In the genomic region with DNA sequence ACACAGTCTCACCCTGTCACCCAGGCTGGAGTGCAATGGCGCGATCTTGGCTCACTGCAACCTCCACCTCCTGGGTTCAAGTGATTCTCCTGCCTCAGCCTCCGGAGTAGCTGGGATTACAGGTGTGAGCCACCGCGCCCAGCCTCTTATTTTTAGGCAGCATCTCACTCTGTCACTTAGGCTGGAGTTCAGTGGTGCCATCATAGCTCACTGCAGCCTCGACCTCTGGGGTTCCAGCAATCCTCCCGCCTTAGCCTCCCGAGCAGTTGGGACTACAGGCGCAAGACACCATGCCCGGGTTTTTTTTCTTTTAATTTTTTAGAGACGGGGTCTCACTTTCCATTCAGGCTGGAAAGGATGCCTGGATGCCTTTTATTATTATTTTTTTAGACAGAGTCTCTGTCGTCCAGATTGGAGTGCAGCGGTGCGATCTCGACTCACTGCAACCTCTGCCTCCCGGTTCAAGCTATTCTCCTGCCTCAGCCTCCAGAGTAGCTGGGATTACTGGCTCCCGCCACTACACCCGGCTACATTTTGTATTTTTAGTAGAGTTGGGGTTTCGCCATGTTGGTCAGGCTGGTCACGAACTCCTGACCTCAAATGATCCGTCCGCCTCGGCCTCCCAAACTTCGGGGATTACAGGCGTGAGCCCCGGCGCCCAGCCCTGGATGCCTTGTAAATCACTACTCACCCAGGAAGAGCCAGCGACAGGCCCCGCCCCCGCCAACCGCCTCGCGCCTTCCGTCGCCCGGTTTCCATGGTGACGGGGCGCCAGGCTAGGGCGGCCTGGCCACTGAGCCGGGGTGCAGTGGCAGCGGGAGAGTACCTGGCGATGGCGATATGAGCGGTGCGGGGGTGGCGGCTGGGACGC, we compare ENCODE assay signal across 9 cellular contexts. TPM values are rescaled to one million over a fixed set of nuclear protein-coding genes. Genes with fewer than 3 reads are reported as not detected.
A peak's percentile ranks its signal among the peaks of the same experiment; 100 is the strongest.
DNase-seq lines count a peak whose midpoint lies in the region; ATAC-seq and TF ChIP-seq lines count a peak whose summit lies in the region.
"Not testable (repeated sequence)": the region's sequence is repeated elsewhere in the genome, so short reads cannot be mapped to it uniquely, and the experiment has no call there.
"Had no signal": no experiment of that assay in that cellular context is flagged by ENCODE, and none has a peak within 500 bp of the region (broad histone marks: within the 10 kb centered on the region; RNA-seq: fewer than 3 reads in every experiment).

A gene (plus strand): TSS at position 758 of the 871 bp plus-strand sequence. CDS start 83 bp downstream, at position 841.

- H2BK20ac ChIP-seq in H9 (ENCODE audit: low read depth, low read length, poor library complexity, severe bottlenecking), result not testable (repeated sequence)

- not testable (repeated sequence) for H2AK5ac ChIP-seq in H9 (ENCODE audit: insufficient read length, low read length)

- H3K4me2 ChIP-seq in DOHH2 (ENCODE audit: low read length) (peak within 1 kb of the TSS; percentile 79), H9 (ENCODE audit: insufficient read depth, insufficient read length, low read length) (peak within 1 kb of the TSS; percentile 53), Karpas-422 (ENCODE audit: low read depth, low read length, poor library complexity, severe bottlenecking) (peak within 1 kb of the TSS; percentile 75)

- not testable (repeated sequence) for H3F3A ChIP-seq in DOHH2 (ENCODE audit: control insufficient read depth, insufficient read depth)

- not testable (repeated sequence) for TF ChIP-seq POLR2A in esophagus squamous epithelium (IDR thresholded peaks at IDR 0.05)

- H3K4ac ChIP-seq in H9 (ENCODE audit: low read depth, low read length), result not testable (repeated sequence)

- H4K5ac ChIP-seq in H9 (ENCODE audit: insufficient read length, low read depth, low read length), result not testable (repeated sequence)

- not testable (repeated sequence) for H2AFZ ChIP-seq in H9 (ENCODE audit: low read length)
- H2AFZ ChIP-seq in Karpas-422 (ENCODE audit: low read length), result peak within 1 kb of the TSS; percentile 91

- H3K9me3 Mint-ChIP-seq in H9; activated T-cell treated with anti-CD3 and anti-CD28 coated beads, Interleukin-2, amount 50 U/mL, for 4 hours; natural killer cell treated with Interleukin-12 subunit alpha and Interleukin-12 subunit beta and Interleukin-15 and Interleukin-18, amount 100 ng/mL, for 72 hours: not testable (repeated sequence)

- ATAC-seq in activated T-cell treated with anti-CD3 and anti-CD28 coated beads, Interleukin-2, amount 50 U/mL, for 4 hours, result peak; percentile 83 to 89
- ATAC-seq in natural killer cell treated with Interleukin-12 subunit alpha and Interleukin-12 subunit beta and Interleukin-15 and Interleukin-18, amount 100 ng/mL, for 72 hours, result peak; percentile 85 to 93

- not testable (repeated sequence) for H3K23me2 ChIP-seq in H9 (ENCODE audit: insufficient read length, low read depth, low read length, poor library complexity, severe bottlenecking)

- not testable (repeated sequence) for H3K9me2 ChIP-seq in DOHH2 (replicated peaks; ENCODE audit: control insufficient read depth, low read length); Karpas-422 (replicated peaks; ENCODE audit: insufficient read depth, low read length)

- not testable (repeated sequence) for H3T11ph ChIP-seq in H9 (ENCODE audit: low read length)

- H3K4me1 ChIP-seq in DOHH2 (ENCODE audit: control insufficient read depth, low read length) (peaks cover 14% of the 10 kb centered on the region), esophagus squamous epithelium (peaks cover 0 to 19% (median 3%) of the 10 kb centered on the region in 3 donors)
- H3K4me1 ChIP-seq in H9 (ENCODE audit: insufficient read depth, low read length); Karpas-422 (ENCODE audit: low read length): not testable (repeated sequence)

- intact Hi-C loops in esophagus squamous epithelium (cut with DNase I), result not testable (repeated sequence)

- H3K56ac ChIP-seq in H9 (ENCODE audit: insufficient read length, low read depth, low read length), result not testable (repeated sequence)

- not testable (repeated sequence) for H3K36me3 ChIP-seq in DOHH2 (ENCODE audit: control insufficient read depth, low read length); Karpas-422 (ENCODE audit: insufficient read depth, low read length); esophagus squamous epithelium

- H3K23ac ChIP-seq in H9 (ENCODE audit: insufficient read length, low read depth, low read length), result not testable (repeated sequence)

- peak within 1 kb of the TSS in 1 of 3 experiments; percentile 67; a peak in 1 of 7 replicates for H3K27ac Mint-ChIP-seq in H9
- H3K27ac Mint-ChIP-seq in natural killer cell treated with Interleukin-12 subunit alpha and Interleukin-12 subunit beta and Interleukin-15 and Interleukin-18, amount 100 ng/mL, for 72 hours, result peak within 1 kb of the TSS; percentile 59 to 71

- not testable (repeated sequence) for H3K79me1 ChIP-seq in H9 (ENCODE audit: insufficient read depth, low read depth, low read length, poor library complexity, severe bottlenecking)

- peak; percentile 77 for DNase-seq in H9
- peak; percentile 89 for DNase-seq in Karpas-422
- DNase-seq in RPMI8226, result peak; percentile 85
- peak; percentile 76 for DNase-seq in activated T-cell treated with anti-CD3 and anti-CD28 coated beads, Interleukin-2, amount 50 U/mL, for 4 hours
- not testable (repeated sequence) for DNase-seq in esophagus squamous epithelium (lab: John Stamatoyannopoulos, UW)
- DNase-seq in natural killer cell treated with Interleukin-12 subunit alpha and Interleukin-12 subunit beta and Interleukin-15 and Interleukin-18, amount 100 ng/mL, for 72 hours (ENCODE audit: low spot score), result peak; percentile 92
- DNase-seq in stimulated activated CD8-positive, alpha-beta memory T cell treated with anti-CD3 and anti-CD28 coated beads, Interleukin-7, amount 100 ng/mL, for 1 hour (ENCODE audit: low read depth in 2 of 2), result peak; percentile 47 to 58

- H2BK12ac ChIP-seq in H9 (ENCODE audit: insufficient read length, low read depth, low read length), result not testable (repeated sequence)

- not testable (repeated sequence) for H3K79me2 ChIP-seq in DOHH2 (ENCODE audit: control insufficient read depth, low read length); H9 (ENCODE audit: insufficient read depth, low read length); Karpas-422 (ENCODE audit: low read length)

- H2BK5ac ChIP-seq in H9 (ENCODE audit: insufficient read length, low read length), result not testable (repeated sequence)

- not testable (repeated sequence) for H3K18ac ChIP-seq in H9 (ENCODE audit: insufficient read length, low read depth, low read length)

- H3K9me3 ChIP-seq in DOHH2 (ENCODE audit: control insufficient read depth, insufficient read depth, low read length); H9 (ENCODE audit: control insufficient read depth, low read depth, low read length); Karpas-422 (ENCODE audit: low read length); esophagus squamous epithelium: not testable (repeated sequence)

- not testable (repeated sequence) for H2BK15ac ChIP-seq in H9 (ENCODE audit: low read depth, low read length)

- not testable (repeated sequence) for H3K4me1 Mint-ChIP-seq in H9
- H3K4me1 Mint-ChIP-seq in activated T-cell treated with anti-CD3 and anti-CD28 coated beads, Interleukin-2, amount 50 U/mL, for 4 hours (ENCODE audit: low read depth), result peaks cover 14% of the 10 kb centered on the region
- H3K4me1 Mint-ChIP-seq in natural killer cell treated with Interleukin-12 subunit alpha and Interleukin-12 subunit beta and Interleukin-15 and Interleukin-18, amount 100 ng/mL, for 72 hours (ENCODE audit: low read depth in 2 of 2), result peaks cover 14 to 16% of the 10 kb centered on the region in 2 donors

- not testable (repeated sequence) for H3K27me3 Mint-ChIP-seq in H9 (ENCODE audit: low read depth); activated T-cell treated with anti-CD3 and anti-CD28 coated beads, Interleukin-2, amount 50 U/mL, for 4 hours (ENCODE audit: low read depth); natural killer cell treated with Interleukin-12 subunit alpha and Interleukin-12 subunit beta and Interleukin-15 and Interleukin-18, amount 100 ng/mL, for 72 hours

- peak within 1 kb of the TSS; percentile 77 to 84 for H3K4me3 Mint-ChIP-seq in H9
- peak within 1 kb of the TSS; percentile 84 for H3K4me3 Mint-ChIP-seq in activated T-cell treated with anti-CD3 and anti-CD28 coated beads, Interleukin-2, amount 50 U/mL, for 4 hours
- peak within 1 kb of the TSS; percentile 78 for H3K4me3 Mint-ChIP-seq in natural killer cell treated with Interleukin-12 subunit alpha and Interleukin-12 subunit beta and Interleukin-15 and Interleukin-18, amount 100 ng/mL, for 72 hours

- not testable (repeated sequence) for H2BK120ac ChIP-seq in H9 (ENCODE audit: low read depth, low read length, poor library complexity, severe bottlenecking)

- H3K27me3 ChIP-seq in DOHH2 (ENCODE audit: control insufficient read depth, low read length); H9 (ENCODE audit: insufficient read depth, low read length); Karpas-422 (ENCODE audit: low read length); esophagus squamous epithelium: not testable (repeated sequence)

- H4K91ac ChIP-seq in H9 (ENCODE audit: insufficient read length, low read depth, low read length), result not testable (repeated sequence)

- H3K9ac ChIP-seq in H9 (ENCODE audit: extremely low read depth, insufficient read length, low read length), result not testable (repeated sequence)
- peak within 1 kb of the TSS; percentile 70 for H3K9ac ChIP-seq in Karpas-422 (ENCODE audit: low read length)

- not testable (repeated sequence) for H4K20me1 ChIP-seq in DOHH2 (ENCODE audit: control insufficient read depth, insufficient read depth, low read depth, low read length); H9 (ENCODE audit: control insufficient read depth, insufficient read depth, insufficient read length); Karpas-422 (ENCODE audit: insufficient read depth, low read depth, low read length)

- H3K27ac ChIP-seq in DOHH2 (ENCODE audit: low read depth, low read length) (peak within 1 kb of the TSS; percentile 58), esophagus squamous epithelium (peak within 1 kb of the TSS in 1 of 4 donors; percentile 25)
- H3K27ac ChIP-seq in H9 (ENCODE audit: insufficient read length, low read depth, low read length); Karpas-422 (ENCODE audit: low read length): not testable (repeated sequence)

- TF ChIP-seq CTCF in DOHH2 (IDR thresholded peaks at IDR 0.05; ENCODE audit: low read depth, low read length, poor library complexity, severe bottlenecking); H9 (conservative IDR thresholded peaks at IDR 0.05); esophagus squamous epithelium (IDR thresholded peaks at IDR 0.05): not testable (repeated sequence)

- not testable (repeated sequence) for H3K36me3 Mint-ChIP-seq in H9 (ENCODE audit: insufficient read depth in 1 of 3, low read depth in 3 of 3); activated T-cell treated with anti-CD3 and anti-CD28 coated beads, Interleukin-2, amount 50 U/mL, for 4 hours (ENCODE audit: insufficient read depth); natural killer cell treated with Interleukin-12 subunit alpha and Interleukin-12 subunit beta and Interleukin-15 and Interleukin-18, amount 100 ng/mL, for 72 hours

- no CpG with 5 or more reads among the region's 47 CpGs for WGBS in H9 (ENCODE audit: extremely low coverage, insufficient read length, low lambda C conversion rate)
- 64 to 68% methylated on average over 18 to 19 of the region's 47 CpGs for WGBS in esophagus squamous epithelium, 2 donors

- H4K8ac ChIP-seq in H9 (replicated peaks; ENCODE audit: insufficient read length, low read depth, low read length), result not testable (repeated sequence)

- H3K4me3 ChIP-seq in DOHH2 (ENCODE audit: low read length), result peak within 1 kb of the TSS; percentile 79
- peak within 1 kb of the TSS; percentile 65 for H3K4me3 ChIP-seq in Karpas-422 (ENCODE audit: low read length)
- H3K4me3 ChIP-seq in esophagus squamous epithelium, result peak within 1 kb of the TSS; percentile 14 to 63 (median 37)

- not testable (repeated sequence) for H3K14ac ChIP-seq in H9 (ENCODE audit: insufficient read depth, low read length)

RNA-seq across cellular contexts. Expression of the gene that starts here (rescaled TPM):
- total RNA-seq in H9 (2021) (10.0 and 10.8 TPM in 2 replicates), esophagus squamous epithelium (1 to 10 TPM; 2.3 to 3.8 (median 2.7) TPM)
- total RNA-seq in Karpas-422 (2014; rRNA removed; shearing (Covaris generic); ENCODE audit: low replicate concordance), result 7.8 and 18.6 TPM in 2 replicates
- total RNA-seq in activated T-cell treated with anti-CD3 and anti-CD28 coated beads, Interleukin-2, amount 50 U/mL, for 4 hours, result 1 to 10 TPM in 2 of 3 donors, under 1 TPM in 1; 0.90 to 1.2 (median 1.0) TPM
- total RNA-seq in natural killer cell treated with Interleukin-12 subunit alpha and Interleukin-12 subunit beta and Interleukin-15 and Interleukin-18, amount 100 ng/mL, for 72 hours, result 1 to 10 TPM; 2.1 to 2.5 TPM
- total RNA-seq: HT1080 had no signal
